18 cellular contexts compared by ENCODE assay signal in the genomic region with DNA sequence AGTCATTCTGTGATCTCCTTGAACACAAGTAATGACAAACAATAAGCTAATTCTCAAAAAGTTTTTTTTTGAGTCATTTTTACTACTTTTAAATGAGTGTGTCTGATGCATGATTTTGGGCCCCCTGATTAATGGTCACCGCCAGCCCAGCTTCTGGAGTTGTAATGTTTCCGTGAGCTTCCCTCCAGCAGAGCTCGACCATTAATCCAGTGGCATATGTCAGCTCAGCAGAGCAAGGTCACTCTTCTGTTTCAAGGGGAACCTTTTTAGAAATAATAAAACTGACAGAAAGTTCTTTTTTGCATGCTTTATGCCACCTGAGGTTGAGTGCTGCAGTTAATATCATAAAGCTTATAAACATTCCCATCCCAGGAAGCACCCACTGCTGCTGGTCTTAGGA. TPM values are rescaled to one million over a fixed set of nuclear protein-coding genes. Genes with fewer than 3 reads are reported as not detected.
DNase-seq lines count a peak whose midpoint lies in the region; ATAC-seq, FAIRE-seq and TF ChIP-seq lines count a peak whose summit lies in the region.
"Had no signal": no experiment of that assay in that cellular context is flagged by ENCODE, and none has a peak within 500 bp of the region (broad histone marks: within the 10 kb centered on the region; RNA-seq: fewer than 3 reads in every experiment).

No MANE protein-coding gene starts in this region.

- H3K4me1 Mint-ChIP-seq in activated CD4-positive, alpha-beta T cell treated with anti-CD3 and anti-CD28 coated beads, Interleukin-2, amount 10 ng/mL, durations not matched to agents 24 days and 14 days, result peaks cover 61% of the 10 kb centered on the region
- H3K4me1 Mint-ChIP-seq in GM23338 (no peaks in the 10 kb centered on the region), nephron (peaks cover 6% of the 10 kb centered on the region)
- peaks cover 48% of the 10 kb centered on the region for H3K4me1 Mint-ChIP-seq in activated T-helper 17 cell treated with anti-CD3 and anti-CD28 coated beads, Interleukin-2, amount 50 U/mL, for 72 hours

- H2AFZ ChIP-seq in GM23338, result peak overlapping the region; percentile 7; the same call in 1 of the 2 replicates
- H2AFZ ChIP-seq: GM23248 had no signal

- H3K27me3 Mint-ChIP-seq in activated CD4-positive, alpha-beta T cell treated with anti-CD3 and anti-CD28 coated beads, Interleukin-2, amount 10 ng/mL, durations not matched to agents 24 days and 14 days, result no peaks in the 10 kb centered on the region
- H3K27me3 Mint-ChIP-seq in GM23338 (ENCODE audit: insufficient read depth, low read depth, poor library complexity) (no peaks in the 10 kb centered on the region), nephron (ENCODE audit: low read depth) (no peaks in the 10 kb centered on the region)
- H3K27me3 Mint-ChIP-seq in activated T-helper 17 cell treated with anti-CD3 and anti-CD28 coated beads, Interleukin-2, amount 50 U/mL, for 72 hours, result no peaks in the 10 kb centered on the region
- H3K27me3 Mint-ChIP-seq: brain; naive thymus-derived CD8-positive, alpha-beta T cell had no signal

- no peak overlapping the region for H3K4me2 ChIP-seq in GM23338

- FAIRE-seq in GM19239 (lab: Jason Lieb, UNC), result no peak

- H3K4me3 ChIP-seq in GM23338, result no peak overlapping the region
- H3K4me3 ChIP-seq: GM23248, left ventricle myocardium inferior, SK-N-MC, uterus had no signal

- H3F3A ChIP-seq in GM23338 (replicated peaks; ENCODE audit: low read depth), result no peaks in the 10 kb centered on the region

- H3K4me1 ChIP-seq in GM23338 (ENCODE audit: insufficient read depth), result peaks cover 5% of the 10 kb centered on the region; the same call in 1 of the 2 replicates
- H3K4me1 ChIP-seq: Caco-2, left ventricle myocardium inferior, uterus had no signal

- no peaks in the 10 kb centered on the region for H3K79me2 ChIP-seq in GM23338 (replicated peaks; ENCODE audit: insufficient read depth)

- H3K9me2 ChIP-seq in GM23338 (ENCODE audit: insufficient read depth), result no peaks in the 10 kb centered on the region; the same call in 1 of the 2 replicates

- H4K20me1 ChIP-seq in GM23338 (replicated peaks; ENCODE audit: insufficient read depth), result no peaks in the 10 kb centered on the region

- H3K4me3 Mint-ChIP-seq in activated CD4-positive, alpha-beta T cell treated with anti-CD3 and anti-CD28 coated beads, Interleukin-2, amount 10 ng/mL, durations not matched to agents 24 days and 14 days, result peak overlapping the region; percentile 66
- no peak overlapping the region for H3K4me3 Mint-ChIP-seq in GM23338
- peak overlapping the region; percentile 78 for H3K4me3 Mint-ChIP-seq in activated T-helper 17 cell treated with anti-CD3 and anti-CD28 coated beads, Interleukin-2, amount 50 U/mL, for 72 hours
- H3K4me3 Mint-ChIP-seq in nephron, result no peak overlapping the region
- H3K4me3 Mint-ChIP-seq: brain; naive thymus-derived CD8-positive, alpha-beta T cell had no signal

- TF ChIP-seq CTCF in GM23338 (conservative IDR thresholded peaks at IDR 0.05; ENCODE audit: low read depth in 2 of 2) (no peak), nephron (IDR thresholded peaks at IDR 0.05; ENCODE audit: unreplicated experiment in 3 of 3) (no peak)

- ATAC-seq in GM23338, result no peak
- peak; percentile 8 for ATAC-seq in activated T-helper 17 cell treated with anti-CD3 and anti-CD28 coated beads, Interleukin-2, amount 50 U/mL, for 72 hours (replicated peaks)
- ATAC-seq: naive thymus-derived CD8-positive, alpha-beta T cell had no signal

- peak overlapping the region; percentile 91 for H3K27ac Mint-ChIP-seq in activated CD4-positive, alpha-beta T cell treated with anti-CD3 and anti-CD28 coated beads, Interleukin-2, amount 10 ng/mL, durations not matched to agents 24 days and 14 days
- H3K27ac Mint-ChIP-seq in GM23338, result no peak overlapping the region
- H3K27ac Mint-ChIP-seq in activated T-helper 17 cell treated with anti-CD3 and anti-CD28 coated beads, Interleukin-2, amount 50 U/mL, for 72 hours, result peak overlapping the region; percentile 95
- H3K27ac Mint-ChIP-seq in nephron, result peak overlapping the region; percentile 17 to 37 (median 23)
- H3K27ac Mint-ChIP-seq: brain had no signal

- DNase-seq in activated CD4-positive, alpha-beta T cell treated with anti-CD3 and anti-CD28 coated beads, Interleukin-2, amount 10 ng/mL, durations not matched to agents 24 days and 14 days, result no peak
- no peak for DNase-seq in activated CD4-positive, alpha-beta T cell treated with anti-CD3 and anti-CD28 coated beads for 48 hours
- DNase-seq in GM23338 (ENCODE audit: low spot score) (no peak), GM19239 (ENCODE audit: insufficient read length, low spot score) (no peak), HPDE6-E6E7 (ENCODE audit: extremely low spot score) (no peak), DMS153 treated with DMSO at 0.1 percent for 48 hours (lab: John Stamatoyannopoulos, UW; ENCODE audit: unreplicated experiment) (no peak)
- DNase-seq: Caco-2; GM23248; left ventricle myocardium inferior; naive thymus-derived CD8-positive, alpha-beta T cell; NCI-H1105 treated with DMSO at 0.1 percent for 48 hours; retina; uterus had no signal

- intact Hi-C loops in activated CD4-positive, alpha-beta T cell treated with anti-CD3 and anti-CD28 coated beads, Interleukin-2, amount 10 ng/mL, durations not matched to agents 24 days and 14 days (cut with micrococcal nuclease), result loop anchor here (5.0 kb wide), 1 partner anchor 535 kb away; no protein-coding TSS in a partner anchor

- no peaks in the 10 kb centered on the region for H3K36me3 ChIP-seq in GM23338 (ENCODE audit: insufficient read depth)
- H3K36me3 ChIP-seq: left ventricle myocardium inferior, uterus had no signal

- H3K9me3 Mint-ChIP-seq in activated CD4-positive, alpha-beta T cell treated with anti-CD3 and anti-CD28 coated beads, Interleukin-2, amount 10 ng/mL, durations not matched to agents 24 days and 14 days, result peaks cover 16% of the 10 kb centered on the region
- peaks cover 8% of the 10 kb centered on the region; the same call in 2 of the 3 replicates for H3K9me3 Mint-ChIP-seq in GM23338
- H3K9me3 Mint-ChIP-seq in activated T-helper 17 cell treated with anti-CD3 and anti-CD28 coated beads, Interleukin-2, amount 50 U/mL, for 72 hours, result peaks cover under 1% of the 10 kb centered on the region
- peaks cover 3% of the 10 kb centered on the region for H3K9me3 Mint-ChIP-seq in nephron
- H3K9me3 Mint-ChIP-seq: brain had no signal

- H3K27ac ChIP-seq in GM23338 (ENCODE audit: low read depth), result no peak overlapping the region
- H3K27ac ChIP-seq: GM23248, left ventricle myocardium inferior, SK-N-MC, uterus had no signal

- peaks cover 66% of the 10 kb centered on the region for H3K36me3 Mint-ChIP-seq in activated CD4-positive, alpha-beta T cell treated with anti-CD3 and anti-CD28 coated beads, Interleukin-2, amount 10 ng/mL, durations not matched to agents 24 days and 14 days (ENCODE audit: low read depth)
- H3K36me3 Mint-ChIP-seq in GM23338 (ENCODE audit: low read depth) (peaks cover 3% of the 10 kb centered on the region; the same call in 1 of the 3 replicates), nephron (ENCODE audit: low read depth) (peaks cover 3% of the 10 kb centered on the region)
- H3K36me3 Mint-ChIP-seq in activated T-helper 17 cell treated with anti-CD3 and anti-CD28 coated beads, Interleukin-2, amount 50 U/mL, for 72 hours (ENCODE audit: low read depth), result peaks cover 74% of the 10 kb centered on the region
- H3K36me3 Mint-ChIP-seq: brain had no signal

- no peaks in the 10 kb centered on the region for H3K27me3 ChIP-seq in GM23338 (ENCODE audit: insufficient read depth)
- H3K27me3 ChIP-seq: uterus had no signal

TF ChIP-seq in GM23338, 12 proteins besides CTCF, POLR2A, EP300 and RAD21 (continues in another document):
- TF ChIP-seq EZH2phosphoT487 (IDR thresholded peaks at IDR 0.05; ENCODE audit: unreplicated experiment) (no peak), ZNF114 (CRISPR knock-in tag; IDR thresholded peaks at IDR 0.05) (no peak), ZNF331 (CRISPR knock-in tag; IDR thresholded peaks at IDR 0.05; ENCODE audit: low read depth) (no peak), EZH2 (IDR thresholded peaks at IDR 0.05; ENCODE audit: low read depth, unreplicated experiment) (no peak), CREB1 (CRISPR knock-in tag; IDR thresholded peaks at IDR 0.05; ENCODE audit: low read depth) (no peak)
- TF ChIP-seq, protein P1, sequence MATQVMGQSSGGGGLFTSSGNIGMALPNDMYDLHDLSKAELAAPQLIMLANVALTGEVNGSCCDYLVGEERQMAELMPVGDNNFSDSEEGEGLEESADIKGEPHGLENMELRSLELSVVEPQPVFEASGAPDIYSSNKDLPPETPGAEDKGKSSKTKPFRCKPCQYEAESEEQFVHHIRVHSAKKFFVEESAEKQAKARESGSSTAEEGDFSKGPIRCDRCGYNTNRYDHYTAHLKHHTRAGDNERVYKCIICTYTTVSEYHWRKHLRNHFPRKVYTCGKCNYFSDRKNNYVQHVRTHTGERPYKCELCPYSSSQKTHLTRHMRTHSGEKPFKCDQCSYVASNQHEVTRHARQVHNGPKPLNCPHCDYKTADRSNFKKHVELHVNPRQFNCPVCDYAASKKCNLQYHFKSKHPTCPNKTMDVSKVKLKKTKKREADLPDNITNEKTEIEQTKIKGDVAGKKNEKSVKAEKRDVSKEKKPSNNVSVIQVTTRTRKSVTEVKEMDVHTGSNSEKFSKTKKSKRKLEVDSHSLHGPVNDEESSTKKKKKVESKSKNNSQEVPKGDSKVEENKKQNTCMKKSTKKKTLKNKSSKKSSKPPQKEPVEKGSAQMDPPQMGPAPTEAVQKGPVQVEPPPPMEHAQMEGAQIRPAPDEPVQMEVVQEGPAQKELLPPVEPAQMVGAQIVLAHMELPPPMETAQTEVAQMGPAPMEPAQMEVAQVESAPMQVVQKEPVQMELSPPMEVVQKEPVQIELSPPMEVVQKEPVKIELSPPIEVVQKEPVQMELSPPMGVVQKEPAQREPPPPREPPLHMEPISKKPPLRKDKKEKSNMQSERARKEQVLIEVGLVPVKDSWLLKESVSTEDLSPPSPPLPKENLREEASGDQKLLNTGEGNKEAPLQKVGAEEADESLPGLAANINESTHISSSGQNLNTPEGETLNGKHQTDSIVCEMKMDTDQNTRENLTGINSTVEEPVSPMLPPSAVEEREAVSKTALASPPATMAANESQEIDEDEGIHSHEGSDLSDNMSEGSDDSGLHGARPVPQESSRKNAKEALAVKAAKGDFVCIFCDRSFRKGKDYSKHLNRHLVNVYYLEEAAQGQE (IDR thresholded peaks at IDR 0.05; ENCODE audit: unreplicated experiment), result no peak

RNA-seq across cellular contexts. Expression of a gene that starts 14.2 kb away (rescaled TPM):
- total RNA-seq in activated CD4-positive, alpha-beta T cell treated with anti-CD3 and anti-CD28 coated beads, Interleukin-2, amount 10 ng/mL, durations not matched to agents 24 days and 14 days, result 86.4 and 92.7 TPM in 2 replicates
- 2.0 and 3.2 TPM in 2 replicates for total RNA-seq in GM23338 (2014; rRNA removed; shearing (Covaris generic))
- 5.4 and 7.9 TPM in 2 replicates for polyA plus RNA-seq in GM23338 (2016; fragmentation: Nextera tagmentation; extraction: Ambion mirVana)
- 10 to 100 TPM; 76.9 to 93.3 TPM for total RNA-seq in activated T-helper 17 cell treated with anti-CD3 and anti-CD28 coated beads, Interleukin-2, amount 50 U/mL, for 72 hours
- total RNA-seq: Caco-2, fibroblast of lung, GM23248 had no signal
- polyA plus RNA-seq: fibroblast of lung, GM23248 had no signal

Comparison
In these comparisons a context has a peak if more than half of its experiments do, and no peak if none do; other contexts are left out.
1. H3K4me3 Mint-ChIP-seq: peak in activated CD4-positive, alpha-beta T cell treated with anti-CD3 and anti-CD28 coated beads, Interleukin-2, amount 10 ng/mL, durations not matched to agents 24 days and 14 days (single experiment) and activated T-helper 17 cell treated with anti-CD3 and anti-CD28 coated beads, Interleukin-2, amount 50 U/mL, for 72 hours (single experiment); none in GM23338 (single experiment) and nephron (0 of 3).
2. RNA of a gene that starts 14.2 kb away (total RNA-seq): 76.9 to 93.3 TPM in activated T-helper 17 cell treated with anti-CD3 and anti-CD28 coated beads, Interleukin-2, amount 50 U/mL, for 72 hours and 86.4 to 92.7 TPM in activated CD4-positive, alpha-beta T cell treated with anti-CD3 and anti-CD28 coated beads, Interleukin-2, amount 10 ng/mL, durations not matched to agents 24 days and 14 days; 2.0 to 3.2 TPM in GM23338; every median in the first group is over 10 times any median in the second.